In genomic region chr19:17625980-17626379, GRCh38 we compare ENCODE assay signal across 1 cellular context.
TF ChIP-seq lines count a peak whose summit lies in the region.

No MANE protein-coding gene starts in this region.

TF ChIP-seq in H1, 55 proteins besides CTCF, POLR2A, EP300 and RAD21 (continued from another document):
- TF ChIP-seq E2F6 (IDR thresholded peaks at IDR 0.05) (no peak), KDM5A (IDR thresholded peaks at IDR 0.05; ENCODE audit: low read length) (no peak)
